In the genomic region with DNA sequence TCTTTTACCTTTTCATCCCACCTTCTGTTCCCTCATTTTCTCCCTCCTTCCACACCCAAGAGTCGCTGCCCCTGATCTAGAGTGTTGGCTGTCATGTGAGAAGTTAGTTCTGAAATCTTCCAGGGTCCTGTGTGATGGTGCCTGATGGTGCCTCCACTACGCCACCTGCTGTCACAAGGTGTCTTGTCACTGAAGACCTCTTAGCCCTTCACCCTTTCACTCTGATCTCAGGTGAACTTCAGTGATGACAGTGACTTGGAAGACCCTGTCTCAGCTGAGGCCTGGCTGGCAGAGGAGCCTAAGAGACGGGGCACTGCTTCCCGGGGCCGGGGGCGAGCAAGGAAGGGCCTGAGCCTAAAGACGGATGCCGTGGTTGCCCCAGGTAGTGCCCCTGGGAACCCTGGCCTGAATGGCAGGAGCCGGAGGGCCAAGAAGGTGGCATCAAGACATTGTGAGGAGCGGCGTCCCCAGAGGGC, we compare ENCODE assay signal across 9 cellular contexts. TPM values are rescaled to one million over a fixed set of nuclear protein-coding genes. Genes with fewer than 3 reads are reported as not detected.
A peak's percentile ranks its signal among the peaks of the same experiment; 100 is the strongest.
DNase-seq lines count a peak whose midpoint lies in the region; ATAC-seq and TF ChIP-seq lines count a peak whose summit lies in the region.
"Had no signal": no experiment of that assay in that cellular context is flagged by ENCODE, and none has a peak within 500 bp of the region (broad histone marks: within the 10 kb centered on the region; RNA-seq: fewer than 3 reads in every experiment).

No MANE protein-coding gene starts in this region.

- H3K4me1 ChIP-seq in adrenal gland (replicated peaks in 1 of 2) = no peaks in the 10 kb centered on the region
- H3K4me1 ChIP-seq in gastrocnemius medialis = no peaks in the 10 kb centered on the region

- H3K27me3 ChIP-seq in adrenal gland = no peaks in the 10 kb centered on the region
- no peaks in the 10 kb centered on the region for H3K27me3 ChIP-seq in gastrocnemius medialis
- H3K27me3 ChIP-seq: SJSA1 had no signal

- no peaks in the 10 kb centered on the region for H3K36me3 Mint-ChIP-seq in T-cell

- POLR2A ChIA-PET in T-cell (lab: Charles Lee) = no interaction called here

- TF ChIP-seq CTCF in adrenal gland (IDR thresholded peaks at IDR 0.05) (peak; percentile 51 to 83 (median 74)), gastrocnemius medialis (IDR thresholded peaks at IDR 0.05 in 4 of 5, conservative IDR thresholded peaks at IDR 0.05 in 1 of 5) (peak; percentile 40 to 73 (median 68))

- peak overlapping the region in 1 of 2 donors; percentile 50 for H3K27ac Mint-ChIP-seq in T-cell

- TF ChIP-seq POLR2A in adrenal gland (IDR thresholded peaks at IDR 0.05) (no peak), gastrocnemius medialis (IDR thresholded peaks at IDR 0.05) (no peak)

- WGBS in adrenal gland, 4 donors = 78 to 83% (median 80%) methylated on average over 5 to 11 of the region's 11 CpGs

- no peaks in the 10 kb centered on the region for H3K9me3 ChIP-seq in adrenal gland (replicated peaks in 1 of 3)
- H3K9me3 ChIP-seq in gastrocnemius medialis = no peaks in the 10 kb centered on the region
- H3K9me3 ChIP-seq: SJSA1 had no signal

- H3K27me3 Mint-ChIP-seq in T-cell = no peaks in the 10 kb centered on the region

- H3K9me3 Mint-ChIP-seq in T-cell = no peaks in the 10 kb centered on the region

- H3K4me3 Mint-ChIP-seq in T-cell = no peak overlapping the region

- peak; percentile 50 for DNase-seq in COLO829 (ENCODE audit: low spot score)
- peak; percentile 50 for DNase-seq in HT1080 (ENCODE audit: low read depth)
- DNase-seq in T-cell = peak; percentile 32 to 79 (median 67)
- peak; percentile 64 to 88 (median 72) for DNase-seq in adrenal gland
- peak; percentile 78 for DNase-seq in left ventricle myocardium superior
- peak; percentile 26 to 50 for DNase-seq in gastrocnemius medialis

- no peak overlapping the region for H3K4me3 ChIP-seq in adrenal gland
- no peak overlapping the region for H3K4me3 ChIP-seq in gastrocnemius medialis
- H3K4me3 ChIP-seq: SJSA1 had no signal

- in situ Hi-C loops in gastrocnemius medialis (cut with MboI; ENCODE audit: low sequenced_read_pairs in 4 of 4) = loop anchor here in 2 of 4 donors (5.0 to 10.0 kb wide), 2 partner anchors 73 to 75 kb away; no protein-coding TSS in a partner anchor

- no peaks in the 10 kb centered on the region for H3K36me3 ChIP-seq in adrenal gland (replicated peaks in 1 of 2)
- no peaks in the 10 kb centered on the region for H3K36me3 ChIP-seq in gastrocnemius medialis

- CTCF ChIA-PET in T-cell (lab: Charles Lee) = interaction anchor here (0.6 to 3.2 kb wide), 6 partner anchors 28 to 128 kb away, joined by 3 to 19 read pairs (median 5); no protein-coding TSS in a partner anchor

- H3K4me1 Mint-ChIP-seq in T-cell = peaks cover 4 to 8% (median 4%) of the 10 kb centered on the region in 3 donors

- ATAC-seq in T-cell (replicated peaks in 1 of 4) = peak; percentile 85 to 93 (median 93)
- ATAC-seq in left ventricle myocardium superior = peak; percentile 85
- peak; percentile 81 to 93 for ATAC-seq in gastrocnemius medialis
- no peak for ATAC-seq in HG02884 (IDR thresholded peaks at IDR 0.05; ENCODE audit: unreplicated experiment)
- no peak for ATAC-seq in GM18861 (IDR thresholded peaks at IDR 0.05; ENCODE audit: unreplicated experiment)

- H3K27ac ChIP-seq in adrenal gland (no peak overlapping the region), gastrocnemius medialis (no peak overlapping the region)
- H3K27ac ChIP-seq: SJSA1 had no signal

- intact Hi-C loops in adrenal gland (cut with DNase I) = loop anchor here (5.0 to 10.0 kb wide), 2 partner anchors 73 to 75 kb away; no protein-coding TSS in a partner anchor
- intact Hi-C loops in left ventricle myocardium superior (cut with micrococcal nuclease) = loop anchor here (5.0 kb wide), 1 partner anchor 75 kb away; no protein-coding TSS in a partner anchor
- intact Hi-C loops in gastrocnemius medialis (cut with DNase I; ENCODE audit: low total_unique reads) = loop anchor here (1.0 kb wide), 1 partner anchor 74 kb away; no protein-coding TSS in a partner anchor

RNA-seq across cellular contexts. Expression of a gene that starts 7.6 kb away (rescaled TPM):
- 309 and 490 TPM in 2 replicates for total RNA-seq in HT1080 (2014; rRNA removed; shearing (Covaris generic))
- 365 and 406 TPM in 2 replicates for polyA plus RNA-seq in HT1080 (2015; cell fraction: cytosol; rRNA removed)
- 294 and 307 TPM in 2 replicates for polyA plus RNA-seq in HT1080 (2015; cell fraction: nucleus; rRNA removed)
- total RNA-seq in T-cell = 100 to 1,000 TPM; 591 to 643 (median 612) TPM
- 100 to 1,000 TPM; 501 to 966 (median 676) TPM for total RNA-seq in adrenal gland
- polyA plus RNA-seq in adrenal gland = 1,000 to 10,000 TPM in 2 of 3 donors, 100 to 1,000 TPM in 1; 840 to 2,052 (median 2,012) TPM
- total RNA-seq in left ventricle myocardium superior = 374 TPM
- total RNA-seq in gastrocnemius medialis = 100 to 1,000 TPM; 341 to 464 (median 358) TPM

RNA-seq across cellular contexts. Expression of a gene that starts 11.7 kb away (rescaled TPM):
- 108 and 119 TPM in 2 replicates for total RNA-seq in HT1080 (2014; rRNA removed; shearing (Covaris generic))
- 85.4 and 100 TPM in 2 replicates for polyA plus RNA-seq in HT1080 (2015; cell fraction: cytosol; rRNA removed)
- polyA plus RNA-seq in HT1080 (2015; cell fraction: nucleus; rRNA removed) = 66.9 and 74.9 TPM in 2 replicates
- total RNA-seq in T-cell (10 to 100 TPM; 34.0 to 68.4 (median 63.9) TPM), adrenal gland (10 to 100 TPM; 56.8 to 94.9 (median 69.6) TPM), left ventricle myocardium superior (42.5 TPM), gastrocnemius medialis (10 to 100 TPM; 43.4 to 51.0 (median 46.0) TPM)
- polyA plus RNA-seq in adrenal gland = 100 to 1,000 TPM in 2 of 3 donors, 10 to 100 TPM in 1; 45.9 to 240 (median 220) TPM

RNA-seq across cellular contexts. Expression of a gene that starts 19.7 kb away (rescaled TPM):
- total RNA-seq in HT1080 (2014; rRNA removed; shearing (Covaris generic)) = 16.8 and 20.0 TPM in 2 replicates
- 10.4 and 10.7 TPM in 2 replicates for polyA plus RNA-seq in HT1080 (2015; cell fraction: cytosol; rRNA removed)
- 52.4 and 55.6 TPM in 2 replicates for polyA plus RNA-seq in HT1080 (2015; cell fraction: nucleus; rRNA removed)
- total RNA-seq in T-cell = 1 to 10 TPM; 1.2 to 2.5 (median 1.6) TPM
- total RNA-seq in adrenal gland = 1 to 10 TPM in 5 of 8 donors, under 1 TPM in 3; 0.69 to 4.1 (median 1.4) TPM
- polyA plus RNA-seq in adrenal gland = under 1 TPM; 0.56 to 0.81 (median 0.79) TPM
- 0.17 TPM for total RNA-seq in left ventricle myocardium superior
- total RNA-seq in gastrocnemius medialis = under 1 TPM in 3 of 4 donors, not detected in 1; 0.20 to 0.44 (median 0.24) TPM

RNA-seq across cellular contexts. Expression of a gene that starts 33.6 kb away (rescaled TPM):
- total RNA-seq in HT1080 (2014; rRNA removed; shearing (Covaris generic)) = 117 and 134 TPM in 2 replicates
- 88.5 and 90.9 TPM in 2 replicates for polyA plus RNA-seq in HT1080 (2015; cell fraction: cytosol; rRNA removed)
- 204 and 217 TPM in 2 replicates for polyA plus RNA-seq in HT1080 (2015; cell fraction: nucleus; rRNA removed)
- 10 to 100 TPM; 39.3 to 74.6 (median 66.2) TPM for total RNA-seq in T-cell
- 100 to 1,000 TPM in 2 of 8 donors, 10 to 100 TPM in 6; 50.1 to 108 (median 82.4) TPM for total RNA-seq in adrenal gland
- 100 to 1,000 TPM in 2 of 3 donors, 10 to 100 TPM in 1; 59.2 to 210 (median 172) TPM for polyA plus RNA-seq in adrenal gland
- 39.4 TPM for total RNA-seq in left ventricle myocardium superior
- 10 to 100 TPM; 30.5 to 47.9 (median 38.5) TPM for total RNA-seq in gastrocnemius medialis

RNA-seq across cellular contexts. Expression of a gene that starts 48.4 kb away (rescaled TPM):
- 0.10 TPM in 1 of 2 replicates, not detected in the other for total RNA-seq in HT1080 (2014; rRNA removed; shearing (Covaris generic))
- 0.05 TPM in 1 of 2 replicates, not detected in the other for polyA plus RNA-seq in HT1080 (2015; cell fraction: cytosol; rRNA removed)
- not detected in 2 replicates for polyA plus RNA-seq in HT1080 (2015; cell fraction: nucleus; rRNA removed)
- total RNA-seq in T-cell (under 1 TPM in 1 of 5 donors, not detected in 4; 0.12 TPM), adrenal gland (not detected), left ventricle myocardium superior (not detected), gastrocnemius medialis (not detected)
- under 1 TPM in 1 of 3 donors, not detected in 2; 0.03 TPM for polyA plus RNA-seq in adrenal gland
- total RNA-seq: SJSA1 had no signal

Comparison
In these comparisons a context has a peak if more than half of its experiments do, and no peak if none do; other contexts are left out.
1. ATAC-seq: peak in T-cell (4 of 4), left ventricle myocardium superior (single experiment) and gastrocnemius medialis (2 of 2); none in HG02884 (single experiment) and GM18861 (single experiment).
2. Peak in every context shown above with its lines, with median percentiles within 50 percentile points of each other: DNase-seq.